Comparison of ENCODE assay signal across 8 cellular contexts in genomic region chr1:234683856-234684632, GRCh38.
DNase-seq lines count a peak whose midpoint lies in the region; ATAC-seq and TF ChIP-seq lines count a peak whose summit lies in the region.

No MANE protein-coding gene starts in this region.

- peaks cover 0 to 3% (median 0%) of the 10 kb centered on the region in 4 donors for H3K4me1 ChIP-seq in liver (ENCODE audit: control insufficient read depth in 4 of 4, insufficient read depth in 4 of 4, low read length in 3 of 4)

- H3K9ac ChIP-seq in liver (ENCODE audit: low read depth in 1 of 2, low read length in 2 of 2): no peak overlapping the region

- DNase-seq in activated CD8-positive, alpha-beta memory T cell treated with anti-CD3 and anti-CD28 coated beads for 24 hours: peak; percentile 40
- no peak for DNase-seq in activated CD8-positive, alpha-beta memory T cell treated with anti-CD3 and anti-CD28 coated beads, Interleukin-2, amount 50 U/mL, for 48 hours
- peak; percentile 58 for DNase-seq in cerebellum (ENCODE audit: low spot score)
- DNase-seq in foreskin melanocyte: no peak
- DNase-seq in activated effector memory CD4-positive, alpha-beta T cell treated with Interleukin-2 at 50 U/mL for 16 hours: no peak
- DNase-seq in activated effector memory CD4-positive, alpha-beta T cell treated with anti-CD3 and anti-CD28 coated beads, Interleukin-2, amount 50 U/mL, for 16 hours: no peak

- H3K9me3 ChIP-seq in liver (ENCODE audit: control insufficient read depth in 4 of 4, low read length in 3 of 4): no peaks in the 10 kb centered on the region

- no peaks in the 10 kb centered on the region for H3K27me3 ChIP-seq in liver (ENCODE audit: control insufficient read depth in 4 of 4, insufficient read depth in 4 of 4, low read length in 3 of 4)

- no peak for TF ChIP-seq CTCF in liver (IDR thresholded peaks at IDR 0.05; ENCODE audit: low read depth, low read length, missing input control)

- H3K36me3 ChIP-seq in liver (ENCODE audit: control insufficient read depth in 4 of 4, insufficient read depth in 3 of 4, low read depth in 1 of 4, low read length in 3 of 4): no peaks in the 10 kb centered on the region

- peak; percentile 47 to 72 for TF ChIP-seq RAD21 in liver (IDR thresholded peaks at IDR 0.05)

- 80% methylated on average over 10 of the region's 10 CpGs for WGBS in liver

- H3K4me3 ChIP-seq in liver (ENCODE audit: low read depth in 1 of 3, low read length in 3 of 3): no peak overlapping the region

- H3K27ac ChIP-seq in liver (ENCODE audit: low read depth in 1 of 2, low read length in 2 of 2): peak overlapping the region; percentile 15 to 51

- no peak for ATAC-seq in GM18498 (IDR thresholded peaks at IDR 0.05; ENCODE audit: unreplicated experiment)

TF ChIP-seq in liver, 16 proteins besides CTCF, POLR2A, EP300 and RAD21:
- peak; percentile 35 for TF ChIP-seq FOXA2 (IDR thresholded peaks at IDR 0.05)
- peak; percentile 100 for TF ChIP-seq JUND (IDR thresholded peaks at IDR 0.05)
- no peak for TF ChIP-seq FOXA1 (IDR thresholded peaks at IDR 0.05)
- TF ChIP-seq TAF1 (conservative IDR thresholded peaks at IDR 0.05): no peak
- TF ChIP-seq GABPA (IDR thresholded peaks at IDR 0.05 in 1 of 2, conservative IDR thresholded peaks at IDR 0.05 in 1 of 2): no peak
- peak; percentile 61 for TF ChIP-seq MAX (IDR thresholded peaks at IDR 0.05)
- TF ChIP-seq SP1 (IDR thresholded peaks at IDR 0.05): peak; percentile 66
- TF ChIP-seq YY1 (IDR thresholded peaks at IDR 0.05): peak; percentile 89
- TF ChIP-seq RXRA (IDR thresholded peaks at IDR 0.05): peak; percentile 70 to 73
- peak; percentile 99 for TF ChIP-seq ATF3 (IDR thresholded peaks at IDR 0.05)
- TF ChIP-seq HNF4G (IDR thresholded peaks at IDR 0.05): no peak
- TF ChIP-seq ZBTB33 (IDR thresholded peaks at IDR 0.05): peak; percentile 35
- TF ChIP-seq EGR1 (IDR thresholded peaks at IDR 0.05; ENCODE audit: low read depth in 2 of 2): no peak
- peak; percentile 66 to 68 for TF ChIP-seq HNF4A (conservative IDR thresholded peaks at IDR 0.05)
- TF ChIP-seq REST (IDR thresholded peaks at IDR 0.05): peak; percentile 33
- peak; percentile 56 for TF ChIP-seq NR2F2 (IDR thresholded peaks at IDR 0.05)
TF ChIP-seq in liver: peak in this region for 11.

Comparison
In these comparisons a context has a peak if more than half of its experiments do, and no peak if none do; other contexts are left out.
1. DNase-seq: peak in activated CD8-positive, alpha-beta memory T cell treated with anti-CD3 and anti-CD28 coated beads for 24 hours (single experiment) and cerebellum (single experiment); none in activated CD8-positive, alpha-beta memory T cell treated with anti-CD3 and anti-CD28 coated beads, Interleukin-2, amount 50 U/mL, for 48 hours (single experiment), foreskin melanocyte (single experiment), activated effector memory CD4-positive, alpha-beta T cell treated with Interleukin-2 at 50 U/mL for 16 hours (single experiment) and activated effector memory CD4-positive, alpha-beta T cell treated with anti-CD3 and anti-CD28 coated beads, Interleukin-2, amount 50 U/mL, for 16 hours (single experiment).